Comparison of ENCODE assay signal across 6 cellular contexts in genomic region chr15:40354408-40355171, GRCh38. TPM values are rescaled to one million over a fixed set of nuclear protein-coding genes. Genes with fewer than 3 reads are reported as not detected.
A peak's percentile ranks its signal among the peaks of the same experiment; 100 is the strongest.
DNase-seq lines count a peak whose midpoint lies in the region; ATAC-seq and TF ChIP-seq lines count a peak whose summit lies in the region.

No MANE protein-coding gene starts in this region.

- no peak for DNase-seq in AG04449 (ENCODE audit: low read depth, low spot score)
- peak; percentile 20 for DNase-seq in M059J (ENCODE audit: low read depth)
- DNase-seq in dermis blood vessel endothelial cell = peak; percentile 39
- no peak for DNase-seq in activated T-cell treated with anti-CD3 and anti-CD28 coated beads for 4 hours
- no peak for DNase-seq in LoVo (ENCODE audit: low spot score)

- TF ChIP-seq CTCF in AG04449 (IDR thresholded peaks at IDR 0.05; ENCODE audit: insufficient read depth, low read length, missing control alignments) = peak; percentile 92

- CTCF ChIA-PET in AG04449 (lab: Yijun Ruan, JAX) = interaction anchor here (0.6 to 8.3 kb wide), 10 partner anchors 9 to 93 kb away, joined by 3 to 166 read pairs (median 4); partner anchors contain the start of gene CCDC9B

- ATAC-seq in HG02884 (IDR thresholded peaks at IDR 0.05; ENCODE audit: unreplicated experiment) = no peak

- H3K4me3 ChIP-seq in AG04449 (ENCODE audit: low read depth, low read length) = no peak overlapping the region

- POLR2A ChIA-PET in AG04449 (lab: Yijun Ruan, JAX) = no interaction called here

RNA-seq across cellular contexts. Expression of gene DISP2, which starts 3.4 kb away (rescaled TPM):
- 0.49 and 2.4 TPM in 2 replicates for total RNA-seq in M059J (2014; rRNA removed; shearing (Covaris generic))
- total RNA-seq in dermis blood vessel endothelial cell = 0.09 and 0.17 TPM in 2 replicates

RNA-seq across cellular contexts. Expression of gene PHGR1, which starts 3.8 kb away (rescaled TPM):
- total RNA-seq in M059J (2014; rRNA removed; shearing (Covaris generic)) = not detected in 2 replicates
- not detected in 2 replicates for total RNA-seq in dermis blood vessel endothelial cell

RNA-seq across cellular contexts. Expression of gene CCDC9B, which starts 13.9 kb away (rescaled TPM):
- total RNA-seq in M059J (2014; rRNA removed; shearing (Covaris generic)) = 9.4 and 14.1 TPM in 2 replicates
- total RNA-seq in dermis blood vessel endothelial cell = 10.0 and 21.9 TPM in 2 replicates

RNA-seq across cellular contexts. Expression of gene KNSTRN, which starts 27.9 kb away (rescaled TPM):
- 76.1 and 91.7 TPM in 2 replicates for total RNA-seq in M059J (2014; rRNA removed; shearing (Covaris generic))
- 36.8 and 61.2 TPM in 2 replicates for total RNA-seq in dermis blood vessel endothelial cell

RNA-seq across cellular contexts. Expression of gene INAFM2, which starts 31.1 kb away (rescaled TPM):
- 21.6 and 29.3 TPM in 2 replicates for total RNA-seq in M059J (2014; rRNA removed; shearing (Covaris generic))
- total RNA-seq in dermis blood vessel endothelial cell = 14.9 and 20.3 TPM in 2 replicates

Comparison
In these comparisons a context has a peak if more than half of its experiments do, and no peak if none do; other contexts are left out.
1. DNase-seq: peak in M059J (single experiment) and dermis blood vessel endothelial cell (single experiment); none in AG04449 (single experiment), activated T-cell treated with anti-CD3 and anti-CD28 coated beads for 4 hours (single experiment) and LoVo (single experiment).